Comparison of ENCODE assay signal across 28 cellular contexts in the genomic region with DNA sequence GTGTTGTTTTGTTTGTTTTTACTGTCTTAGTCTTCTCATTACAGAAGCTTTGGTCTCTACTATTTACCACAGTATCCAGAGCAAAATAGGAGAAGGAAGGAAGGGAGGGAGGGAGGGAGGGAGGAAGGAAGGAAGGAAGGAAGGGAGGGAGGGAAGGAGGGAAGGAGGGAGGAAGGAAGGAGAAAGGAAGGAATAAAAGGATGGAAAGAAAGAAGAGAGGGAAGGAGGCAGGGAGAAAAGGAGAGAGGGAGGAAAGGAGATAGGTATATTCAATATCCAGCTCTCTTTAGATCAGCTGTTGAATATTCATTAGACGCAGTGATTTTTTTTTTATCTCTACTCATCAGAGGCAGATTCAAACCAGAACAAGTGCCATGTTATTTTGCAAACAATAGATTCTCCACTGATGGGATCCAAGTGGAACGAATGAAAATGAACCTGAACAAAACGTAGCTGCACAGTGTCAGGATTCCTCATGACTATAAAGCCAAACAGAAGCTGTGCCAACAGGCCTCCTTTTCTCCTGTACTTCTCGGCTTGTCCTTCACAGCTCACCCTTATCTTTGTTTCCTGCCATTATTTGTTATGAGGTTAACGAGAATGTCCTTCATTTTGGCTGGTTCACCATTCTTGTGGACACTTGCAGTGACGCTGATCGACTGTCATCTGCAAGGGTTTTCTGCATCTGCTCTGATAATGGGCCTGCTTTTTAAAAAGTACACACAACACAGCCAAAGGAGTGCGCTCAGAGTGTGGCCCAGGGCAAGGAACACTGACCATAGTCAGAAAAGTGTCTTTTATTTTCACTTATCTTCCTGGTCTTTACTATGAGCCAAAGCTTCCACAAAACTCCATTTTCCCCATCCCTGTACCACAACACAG. TPM values are rescaled to one million over a fixed set of nuclear protein-coding genes. Genes with fewer than 3 reads are reported as not detected.
A peak's percentile ranks its signal among the peaks of the same experiment; 100 is the strongest.
DNase-seq lines count a peak whose midpoint lies in the region; ATAC-seq and TF ChIP-seq lines count a peak whose summit lies in the region.
"Had no signal": no experiment of that assay in that cellular context is flagged by ENCODE, and none has a peak within 500 bp of the region (broad histone marks: within the 10 kb centered on the region; RNA-seq: fewer than 3 reads in every experiment).

No MANE protein-coding gene starts in this region.

- peak overlapping the region; percentile 10 for H2AFZ ChIP-seq in mesenchymal stem cell (ENCODE audit: low read depth, low read length)
- H2AFZ ChIP-seq: PC-9 had no signal

- no peaks in the 10 kb centered on the region for H3K4me1 ChIP-seq in mesenchymal stem cell (ENCODE audit: control insufficient read depth, insufficient read depth, low read depth, low read length)
- H3K4me1 ChIP-seq: HAP-1 had no signal

- H3K27me3 Mint-ChIP-seq in activated CD4-positive, alpha-beta T cell treated with anti-CD3 and anti-CD28 coated beads for 36 hours: peaks cover 7% of the 10 kb centered on the region
- peaks cover 11 to 16% of the 10 kb centered on the region in 2 donors for H3K27me3 Mint-ChIP-seq in natural killer cell treated with Interleukin-12 subunit alpha and Interleukin-12 subunit beta and Interleukin-15 and Interleukin-18, amount 100 ng/mL, for 72 hours
- peaks cover 11 to 27% of the 10 kb centered on the region in 2 donors for H3K27me3 Mint-ChIP-seq in natural killer cell (ENCODE audit: low read depth in 2 of 2)
- no peaks in the 10 kb centered on the region for H3K27me3 Mint-ChIP-seq in stimulated activated naive CD8-positive, alpha-beta T cell treated with anti-CD3 and anti-CD28 coated beads, Interleukin-15, amount 100 ng/mL, for 72 hours

- TF ChIP-seq CTCF in natural killer cell (IDR thresholded peaks at IDR 0.05): no peak

- CTCF ChIA-PET in activated CD4-positive, alpha-beta T cell treated with anti-CD3 and anti-CD28 coated beads for 36 hours (lab: Charles Lee): interaction anchor here (0.6 to 1.1 kb wide), 3 partner anchors 11 to 128 kb away, joined by 3 to 4 read pairs (median 3); no protein-coding TSS in a partner anchor

- H3K79me1 ChIP-seq in mesenchymal stem cell (replicated peaks; ENCODE audit: low read length, poor library complexity, severe bottlenecking): no peaks in the 10 kb centered on the region

- no peak overlapping the region for H3K27ac ChIP-seq in mesenchymal stem cell (ENCODE audit: low read length, poor library complexity, severe bottlenecking)
- H3K27ac ChIP-seq: 22Rv1, KMS-11, PC-9 had no signal

- no peak for ATAC-seq in activated CD4-positive, alpha-beta T cell treated with anti-CD3 and anti-CD28 coated beads for 36 hours
- ATAC-seq in natural killer cell treated with Interleukin-12 subunit alpha and Interleukin-12 subunit beta and Interleukin-15 and Interleukin-18, amount 100 ng/mL, for 72 hours: no peak
- ATAC-seq in natural killer cell (no peak), GM21576 (IDR thresholded peaks at IDR 0.05; ENCODE audit: unreplicated experiment) (no peak)
- ATAC-seq in stimulated activated naive CD8-positive, alpha-beta T cell treated with anti-CD3 and anti-CD28 coated beads, Interleukin-15, amount 100 ng/mL, for 72 hours: no peak

- no peaks in the 10 kb centered on the region for H3K9me3 ChIP-seq in mesenchymal stem cell (ENCODE audit: control insufficient read depth, low read length)
- H3K9me3 ChIP-seq: HAP-1 had no signal

- intact Hi-C loops in activated CD4-positive, alpha-beta T cell treated with anti-CD3 and anti-CD28 coated beads for 36 hours (cut with DNase I, micrococcal nuclease): loop anchor here in 1 of 2 experiments (10.0 kb wide), 1 partner anchor 138 kb away; the partner anchor contains the start of gene MAP10
- intact Hi-C loops in natural killer cell (cut with micrococcal nuclease): no loop called here

- POLR2A ChIA-PET in activated CD4-positive, alpha-beta T cell treated with anti-CD3 and anti-CD28 coated beads for 36 hours (lab: Charles Lee): no interaction called here

- no peak overlapping the region for H2BK120ac ChIP-seq in mesenchymal stem cell (ENCODE audit: low read depth, low read length)

- H4K91ac ChIP-seq in mesenchymal stem cell (ENCODE audit: low read length): no peak overlapping the region

- H3K36me3 ChIP-seq in mesenchymal stem cell (ENCODE audit: control insufficient read depth in 1 of 2, insufficient read depth in 2 of 2, low read depth in 1 of 2, low read length in 2 of 2): no peaks in the 10 kb centered on the region
- H3K36me3 ChIP-seq: HAP-1 had no signal

- no peak overlapping the region for H3K18ac ChIP-seq in mesenchymal stem cell (ENCODE audit: low read depth in 1 of 2, low read length in 2 of 2)

- peak overlapping the region; percentile 84 for H3K27ac Mint-ChIP-seq in activated CD4-positive, alpha-beta T cell treated with anti-CD3 and anti-CD28 coated beads for 36 hours
- peak overlapping the region; percentile 94 to 95 for H3K27ac Mint-ChIP-seq in natural killer cell treated with Interleukin-12 subunit alpha and Interleukin-12 subunit beta and Interleukin-15 and Interleukin-18, amount 100 ng/mL, for 72 hours
- no peak overlapping the region for H3K27ac Mint-ChIP-seq in natural killer cell
- peak overlapping the region; percentile 94 to 97 for H3K27ac Mint-ChIP-seq in stimulated activated naive CD8-positive, alpha-beta T cell treated with anti-CD3 and anti-CD28 coated beads, Interleukin-15, amount 100 ng/mL, for 72 hours
- H3K27ac Mint-ChIP-seq: B cell, CD14-positive monocyte had no signal

- H3K4me2 ChIP-seq in mesenchymal stem cell (ENCODE audit: low read length, poor library complexity, severe bottlenecking): no peak overlapping the region
- H3K4me2 ChIP-seq: KMS-11, PC-9 had no signal

- whole genome bisulfite sequencing in mesenchymal stem cell: 58% methylated on average over 8 of the region's 8 CpGs

- no peak overlapping the region for H4K8ac ChIP-seq in mesenchymal stem cell (ENCODE audit: low read length)

- H3K4me3 ChIP-seq in mesenchymal stem cell (ENCODE audit: insufficient read depth in 1 of 2, low read depth in 1 of 2, low read length in 2 of 2): no peak overlapping the region
- H3K4me3 ChIP-seq: GM12878, HAP-1, PC-9 had no signal

- no peak for DNase-seq in activated CD4-positive, alpha-beta T cell treated with anti-CD3 and anti-CD28 coated beads for 36 hours
- DNase-seq in activated CD4-positive, alpha-beta T cell treated with anti-CD3 and anti-CD28 coated beads for 4 hours: no peak
- DNase-seq in natural killer cell treated with Interleukin-12 subunit alpha and Interleukin-12 subunit beta and Interleukin-15 and Interleukin-18, amount 100 ng/mL, for 72 hours (ENCODE audit: low spot score): no peak
- DNase-seq in natural killer cell (no peak), mesenchymal stem cell (no peak), SIG-M5 (lab: John Stamatoyannopoulos, UW) (no peak)
- DNase-seq in stimulated activated naive CD8-positive, alpha-beta T cell treated with anti-CD3 and anti-CD28 coated beads, Interleukin-15, amount 100 ng/mL, for 72 hours: no peak
- DNase-seq: CD8-positive, alpha-beta memory T cell; DMS 273 treated with DMSO at 0.1 percent for 48 hours; DMS79; EL; GDM1; GOT3; MM.1S; NCI-H1092 treated with DMSO at 0.1 percent for 48 hours; NCI-H146; NCI-H2029; NCI-H446; NCI-H526; PC-9; SHP77 had no signal

- no peak overlapping the region for H3K9ac ChIP-seq in mesenchymal stem cell (ENCODE audit: low read length)
- H3K9ac ChIP-seq: KMS-11 had no signal

- no peaks in the 10 kb centered on the region for H3K27me3 ChIP-seq in mesenchymal stem cell (ENCODE audit: control insufficient read depth in 1 of 2, insufficient read depth in 1 of 2, low read length in 2 of 2)

- no peak overlapping the region for H3K4ac ChIP-seq in mesenchymal stem cell (ENCODE audit: low read depth in 1 of 2, low read length in 2 of 2)

- no peak overlapping the region for H2AK5ac ChIP-seq in mesenchymal stem cell (ENCODE audit: low read length, severe bottlenecking)

- no peak overlapping the region for H3K23ac ChIP-seq in mesenchymal stem cell (ENCODE audit: low read length in 2 of 2)

- H3K4me3 Mint-ChIP-seq in activated CD4-positive, alpha-beta T cell treated with anti-CD3 and anti-CD28 coated beads for 36 hours: no peak overlapping the region
- H3K4me3 Mint-ChIP-seq in natural killer cell treated with Interleukin-12 subunit alpha and Interleukin-12 subunit beta and Interleukin-15 and Interleukin-18, amount 100 ng/mL, for 72 hours: no peak overlapping the region
- H3K4me3 Mint-ChIP-seq in natural killer cell: no peak overlapping the region
- H3K4me3 Mint-ChIP-seq in stimulated activated naive CD8-positive, alpha-beta T cell treated with anti-CD3 and anti-CD28 coated beads, Interleukin-15, amount 100 ng/mL, for 72 hours: no peak overlapping the region
- H3K4me3 Mint-ChIP-seq: B cell, CD14-positive monocyte had no signal

- no peak overlapping the region for H2BK5ac ChIP-seq in mesenchymal stem cell (ENCODE audit: low read depth, low read length, poor library complexity, severe bottlenecking)

- H3K36me3 Mint-ChIP-seq in activated CD4-positive, alpha-beta T cell treated with anti-CD3 and anti-CD28 coated beads for 36 hours (ENCODE audit: low read depth): no peaks in the 10 kb centered on the region
- H3K36me3 Mint-ChIP-seq in natural killer cell treated with Interleukin-12 subunit alpha and Interleukin-12 subunit beta and Interleukin-15 and Interleukin-18, amount 100 ng/mL, for 72 hours: peaks cover 6% of the 10 kb centered on the region
- H3K36me3 Mint-ChIP-seq in natural killer cell: no peaks in the 10 kb centered on the region
- H3K36me3 Mint-ChIP-seq: CD14-positive monocyte had no signal

- H3K14ac ChIP-seq in mesenchymal stem cell (ENCODE audit: low read length in 2 of 2): no peak overlapping the region

- no peaks in the 10 kb centered on the region for H3K9me3 Mint-ChIP-seq in activated CD4-positive, alpha-beta T cell treated with anti-CD3 and anti-CD28 coated beads for 36 hours (ENCODE audit: low read depth)
- H3K9me3 Mint-ChIP-seq in natural killer cell treated with Interleukin-12 subunit alpha and Interleukin-12 subunit beta and Interleukin-15 and Interleukin-18, amount 100 ng/mL, for 72 hours: no peaks in the 10 kb centered on the region
- H3K9me3 Mint-ChIP-seq in natural killer cell: no peaks in the 10 kb centered on the region
- peaks cover 0 to 11% of the 10 kb centered on the region in 2 donors for H3K9me3 Mint-ChIP-seq in stimulated activated naive CD8-positive, alpha-beta T cell treated with anti-CD3 and anti-CD28 coated beads, Interleukin-15, amount 100 ng/mL, for 72 hours
- H3K9me3 Mint-ChIP-seq: CD8-positive, alpha-beta memory T cell had no signal

- no peak overlapping the region for H2BK12ac ChIP-seq in mesenchymal stem cell (ENCODE audit: low read length in 2 of 2)

- H3K4me1 Mint-ChIP-seq in activated CD4-positive, alpha-beta T cell treated with anti-CD3 and anti-CD28 coated beads for 36 hours: peaks cover 23% of the 10 kb centered on the region
- H3K4me1 Mint-ChIP-seq in natural killer cell treated with Interleukin-12 subunit alpha and Interleukin-12 subunit beta and Interleukin-15 and Interleukin-18, amount 100 ng/mL, for 72 hours (ENCODE audit: low read depth in 2 of 2): peaks cover 36 to 58% of the 10 kb centered on the region in 2 donors
- H3K4me1 Mint-ChIP-seq in natural killer cell: peaks cover 11 to 16% of the 10 kb centered on the region in 2 donors
- peaks cover 61% of the 10 kb centered on the region for H3K4me1 Mint-ChIP-seq in stimulated activated naive CD8-positive, alpha-beta T cell treated with anti-CD3 and anti-CD28 coated beads, Interleukin-15, amount 100 ng/mL, for 72 hours

- H2BK15ac ChIP-seq in mesenchymal stem cell (ENCODE audit: low read depth, poor library complexity, severe bottlenecking): no peak overlapping the region

RNA-seq across cellular contexts. Expression of gene NTPCR, which starts 7.8 kb away (rescaled TPM):
- 10 to 100 TPM; 37.4 to 51.9 TPM for total RNA-seq in activated CD4-positive, alpha-beta T cell treated with anti-CD3 and anti-CD28 coated beads for 36 hours
- total RNA-seq in natural killer cell treated with Interleukin-12 subunit alpha and Interleukin-12 subunit beta and Interleukin-15 and Interleukin-18, amount 100 ng/mL, for 72 hours: 10 to 100 TPM; 27.4 to 41.6 TPM
- 10 to 100 TPM; 12.9 to 25.7 (median 17.4) TPM for total RNA-seq in natural killer cell
- 33.9 TPM for polyA plus RNA-seq in mesenchymal stem cell (2013, experiment 1 of 2)
- 34.1 TPM for polyA plus RNA-seq in mesenchymal stem cell (2013, experiment 2 of 2)

Comparison
In these comparisons a context has a peak if more than half of its experiments do, and no peak if none do; other contexts are left out.
1. H3K27ac Mint-ChIP-seq: peak in activated CD4-positive, alpha-beta T cell treated with anti-CD3 and anti-CD28 coated beads for 36 hours (single experiment), natural killer cell treated with Interleukin-12 subunit alpha and Interleukin-12 subunit beta and Interleukin-15 and Interleukin-18, amount 100 ng/mL, for 72 hours (2 of 2) and stimulated activated naive CD8-positive, alpha-beta T cell treated with anti-CD3 and anti-CD28 coated beads, Interleukin-15, amount 100 ng/mL, for 72 hours (2 of 2); none in natural killer cell (0 of 2).